Comparison of ENCODE assay signal across 15 cellular contexts in genomic region chr2:234792566-234792965, GRCh38.
DNase-seq lines count a peak whose midpoint lies in the region; TF ChIP-seq lines count a peak whose summit lies in the region.
"Had no signal": no experiment of that assay in that cellular context is flagged by ENCODE, and none has a peak within 500 bp of the region (broad histone marks: within the 10 kb centered on the region; RNA-seq: fewer than 3 reads in every experiment).

No MANE protein-coding gene starts in this region.

- DNase-seq in AG09309 (ENCODE audit: low read depth): peak; percentile 72
- DNase-seq in MG63: peak; percentile 57
- DNase-seq in chondrocyte (ENCODE audit: low spot score): no peak
- peak; percentile 8 for DNase-seq in middle frontal gyrus (ENCODE audit: extremely low spot score, low spot score)
- DNase-seq in GDM1 (lab: John Stamatoyannopoulos, UW): no peak
- DNase-seq in PC-9: no peak
- no peak for DNase-seq in inferior parietal cortex (ENCODE audit: extremely low spot score)
- no peak for DNase-seq in activated gamma-delta T cell (lab: John Stamatoyannopoulos, UW)
- DNase-seq: KG1; mesendoderm; NCI-H187 treated with DMSO at 0.1 percent for 48 hours; psoas muscle; stimulated activated CD4-positive, alpha-beta T cell treated with anti-CD3 and anti-CD28 coated beads, Interleukin-1b, Interleukin-23, amount 100 ng/mL, for 48 hours had no signal

- no peaks in the 10 kb centered on the region for H3K9me3 Mint-ChIP-seq in chondrocyte (ENCODE audit: low read depth)

- no peak overlapping the region for H2AFZ ChIP-seq in PC-9

- no peaks in the 10 kb centered on the region for H3F3A ChIP-seq in PC-9 (ENCODE audit: insufficient read depth, low read depth)

- H3K9me3 ChIP-seq in MG63 (no peaks in the 10 kb centered on the region), PC-9 (ENCODE audit: insufficient read depth, low read depth) (no peaks in the 10 kb centered on the region)
- H3K9me3 ChIP-seq: psoas muscle, tibial nerve had no signal

- POLR2A ChIA-PET in PC-9 (lab: Charles Lee; ENCODE audit: unreplicated experiment): no interaction called here

- no peak overlapping the region for H3K4me2 ChIP-seq in PC-9

- no peaks in the 10 kb centered on the region for H3K36me3 ChIP-seq in MG63
- no peaks in the 10 kb centered on the region for H3K36me3 ChIP-seq in PC-9 (ENCODE audit: low read depth)
- H3K36me3 ChIP-seq: tibial nerve had no signal

- no TSS peak for BruUV-seq in PC-9 (replicated peaks; lab: Mats Ljungman, UMichigan)

- intact Hi-C loops in PC-9 (cut with micrococcal nuclease; ENCODE audit: unreplicated experiment): no loop called here

- TF ChIP-seq CTCF in AG09309 (IDR thresholded peaks at IDR 0.05; ENCODE audit: control insufficient read depth, insufficient read depth, low read depth, low read length, missing control alignments): no peak
- TF ChIP-seq CTCF in chondrocyte (IDR thresholded peaks at IDR 0.05): no peak
- no peak for TF ChIP-seq CTCF in PC-9 (conservative IDR thresholded peaks at IDR 0.05)

- peak overlapping the region; percentile 94 for H3K27ac Mint-ChIP-seq in chondrocyte (ENCODE audit: unreplicated experiment)

- no peaks in the 10 kb centered on the region for H3K4me1 ChIP-seq in PC-9 (replicated peaks; ENCODE audit: insufficient read depth)
- H3K4me1 ChIP-seq: psoas muscle, tibial nerve had no signal

- peaks cover 29% of the 10 kb centered on the region for H3K4me1 Mint-ChIP-seq in chondrocyte (ENCODE audit: low read depth)

- H3K27me3 Mint-ChIP-seq in chondrocyte (ENCODE audit: low read depth): no peaks in the 10 kb centered on the region

- no peaks in the 10 kb centered on the region for H4K20me1 ChIP-seq in PC-9 (ENCODE audit: insufficient read depth)

- no peaks in the 10 kb centered on the region for H3K9me2 ChIP-seq in PC-9 (ENCODE audit: insufficient read depth)

- peak overlapping the region; percentile 59 for H3K4me3 Mint-ChIP-seq in chondrocyte (ENCODE audit: unreplicated experiment)

- no peaks in the 10 kb centered on the region for H3K27me3 ChIP-seq in MG63
- no peaks in the 10 kb centered on the region for H3K27me3 ChIP-seq in PC-9 (ENCODE audit: insufficient read depth, low read depth)
- H3K27me3 ChIP-seq: tibial nerve had no signal

- no peak overlapping the region for H3K27ac ChIP-seq in PC-9
- H3K27ac ChIP-seq: coronary artery, psoas muscle, tibial nerve had no signal

- H3K4me3 ChIP-seq in AG09309 (ENCODE audit: control insufficient read depth, low read depth, low read length) (no peak overlapping the region), MG63 (no peak overlapping the region), PC-9 (no peak overlapping the region)
- H3K4me3 ChIP-seq: coronary artery, psoas muscle, tibial nerve had no signal

- CTCF ChIA-PET in PC-9 (lab: Charles Lee): no interaction called here

- H3K79me2 ChIP-seq in PC-9 (ENCODE audit: low read depth): no peaks in the 10 kb centered on the region

- H3K36me3 Mint-ChIP-seq in chondrocyte (ENCODE audit: low read depth): no peaks in the 10 kb centered on the region

Comparison
In these comparisons a context has a peak if more than half of its experiments do, and no peak if none do; other contexts are left out.
1. DNase-seq: peak in AG09309 (single experiment), MG63 (single experiment) and middle frontal gyrus (single experiment); none in chondrocyte (single experiment), GDM1 (single experiment), PC-9 (0 of 2), inferior parietal cortex (single experiment) and activated gamma-delta T cell (single experiment).